Comparison of ENCODE assay signal across 8 cellular contexts in genomic region chr1:201649776-201650607, GRCh38.
DNase-seq lines count a peak whose midpoint lies in the region; ATAC-seq and TF ChIP-seq lines count a peak whose summit lies in the region.

No MANE protein-coding gene starts in this region.

- no peaks in the 10 kb centered on the region for H3K36me3 ChIP-seq in DOHH2 (ENCODE audit: control insufficient read depth, low read length)
- H3K36me3 ChIP-seq in mammary epithelial cell (ENCODE audit: insufficient read depth, low read length): no peaks in the 10 kb centered on the region

- H3K9me2 ChIP-seq in DOHH2 (replicated peaks; ENCODE audit: control insufficient read depth, low read length): no peaks in the 10 kb centered on the region

- peaks cover 11% of the 10 kb centered on the region for H3K27me3 ChIP-seq in DOHH2 (ENCODE audit: control insufficient read depth, low read length)
- no peaks in the 10 kb centered on the region for H3K27me3 ChIP-seq in mammary epithelial cell (ENCODE audit: insufficient read depth, low read length)

- H4K20me1 ChIP-seq in DOHH2 (ENCODE audit: control insufficient read depth, insufficient read depth, low read depth, low read length) (no peaks in the 10 kb centered on the region), mammary epithelial cell (ENCODE audit: insufficient read depth, low read length) (no peaks in the 10 kb centered on the region)

- H3K27ac ChIP-seq in DOHH2 (ENCODE audit: low read depth, low read length) (no peak overlapping the region), mammary epithelial cell (ENCODE audit: insufficient read depth, low read depth, low read length) (peak overlapping the region; percentile 19), skin epidermis (peak overlapping the region in 19 of 21 experiments; percentile 26 to 85 (median 76))

- peak overlapping the region in 1 of 3 donors; percentile 36 for H3K4me3 Mint-ChIP-seq in T-cell

- H3K27me3 Mint-ChIP-seq in T-cell: peaks cover 36 to 47% of the 10 kb centered on the region in 2 donors

- H3K27ac Mint-ChIP-seq in T-cell: no peak overlapping the region

- ATAC-seq in T-cell (replicated peaks in 1 of 4): no peak
- ATAC-seq in HG02798 (IDR thresholded peaks at IDR 0.05; ENCODE audit: poor library complexity, unreplicated experiment): no peak

- peak overlapping the region; percentile 92 for H2AFZ ChIP-seq in mammary epithelial cell (ENCODE audit: low read depth, low read length)

- H3K4me1 ChIP-seq in DOHH2 (ENCODE audit: control insufficient read depth, low read length) (peaks cover 5% of the 10 kb centered on the region; the same call in 1 of the 2 replicates), mammary epithelial cell (ENCODE audit: insufficient read depth, low read length) (peaks cover 38% of the 10 kb centered on the region)

- POLR2A ChIA-PET in T-cell (lab: Charles Lee): no interaction called here

- intact Hi-C loops in mammary epithelial cell (cut with micrococcal nuclease): no loop called here

- H3K36me3 Mint-ChIP-seq in T-cell: no peaks in the 10 kb centered on the region

- peaks cover 0 to 7% (median 5%) of the 10 kb centered on the region in 3 donors for H3K4me1 Mint-ChIP-seq in T-cell

- CTCF ChIA-PET in mammary epithelial cell (lab: Charles Lee; ENCODE audit: low non-redundant PET): no interaction called here
- CTCF ChIA-PET in T-cell (lab: Charles Lee): no interaction called here

- BruUV-seq in mammary epithelial cell (replicated peaks; lab: Mats Ljungman, UMichigan): no TSS peak

- H3K9me3 ChIP-seq in DOHH2 (ENCODE audit: control insufficient read depth, insufficient read depth, low read length) (no peaks in the 10 kb centered on the region), mammary epithelial cell (replicated peaks; ENCODE audit: insufficient read depth, low read length) (no peaks in the 10 kb centered on the region)

- H3K9ac ChIP-seq in mammary epithelial cell (ENCODE audit: insufficient read depth, low read length): peak overlapping the region; percentile 60

- in situ Hi-C loops in mammary epithelial cell (cut with MboI; ENCODE audit: low sequenced_read_pairs in 2 of 2): no loop called here

- H3K4me2 ChIP-seq in DOHH2 (ENCODE audit: low read length) (peak overlapping the region; percentile 54), mammary epithelial cell (ENCODE audit: insufficient read depth, low read depth, low read length) (peak overlapping the region; percentile 99)

- no peaks in the 10 kb centered on the region for H3K79me2 ChIP-seq in DOHH2 (ENCODE audit: control insufficient read depth, low read length)
- H3K79me2 ChIP-seq in mammary epithelial cell (ENCODE audit: insufficient read depth, low read length): peaks cover 4% of the 10 kb centered on the region

- H3K9me3 Mint-ChIP-seq in T-cell: no peaks in the 10 kb centered on the region

- WGBS in mammary epithelial cell (ENCODE audit: low coverage, missing lambda C conversion rate): 6% methylated on average over 31 of the region's 61 CpGs

- H3F3A ChIP-seq in DOHH2 (ENCODE audit: control insufficient read depth, insufficient read depth): no peaks in the 10 kb centered on the region

- DNase-seq in NCI-H2171 (lab: John Stamatoyannopoulos, UW) (peak; percentile 86), mammary epithelial cell (no peak), iPS-NIHi11 (ENCODE audit: low spot score) (peak; percentile 82), T-cell (no peak)
- no peak for DNase-seq in stimulated activated CD8-positive, alpha-beta memory T cell treated with anti-CD3 and anti-CD28 coated beads, Interleukin-4, amount 100 ng/mL, for 48 hours

- dilution Hi-C loops in mammary epithelial cell (cut with HindIII; ENCODE audit: low sequenced_read_pairs): no loop called here

- H3K4me3 ChIP-seq in DOHH2 (ENCODE audit: low read length) (peak overlapping the region; percentile 59), mammary epithelial cell (replicated peaks in 1 of 3; ENCODE audit: insufficient read depth in 1 of 3, low read depth in 2 of 3, low read length in 3 of 3) (peak overlapping the region; percentile 54 to 65 (median 65)), skin epidermis (peak overlapping the region; percentile 47 to 61 (median 52))

- TF ChIP-seq CTCF in DOHH2 (IDR thresholded peaks at IDR 0.05; ENCODE audit: low read depth, low read length, poor library complexity, severe bottlenecking) (no peak), mammary epithelial cell (conservative IDR thresholded peaks at IDR 0.05 in 1 of 2, IDR thresholded peaks at IDR 0.05 in 1 of 2; ENCODE audit: extremely low read depth in 1 of 2, insufficient read depth in 1 of 2, low read depth in 1 of 2, low read length in 2 of 2) (no peak)

Comparison
In these comparisons a context has a peak if more than half of its experiments do, and no peak if none do; other contexts are left out.
1. DNase-seq: peak in NCI-H2171 (single experiment) and iPS-NIHi11 (single experiment); none in mammary epithelial cell (single experiment), T-cell (0 of 34) and stimulated activated CD8-positive, alpha-beta memory T cell treated with anti-CD3 and anti-CD28 coated beads, Interleukin-4, amount 100 ng/mL, for 48 hours (single experiment).
2. Peak in every context shown above with its lines, with median percentiles within 50 percentile points of each other: H3K4me3 ChIP-seq.